Comparison of ENCODE assay signal across 8 cellular contexts in the genomic region with DNA sequence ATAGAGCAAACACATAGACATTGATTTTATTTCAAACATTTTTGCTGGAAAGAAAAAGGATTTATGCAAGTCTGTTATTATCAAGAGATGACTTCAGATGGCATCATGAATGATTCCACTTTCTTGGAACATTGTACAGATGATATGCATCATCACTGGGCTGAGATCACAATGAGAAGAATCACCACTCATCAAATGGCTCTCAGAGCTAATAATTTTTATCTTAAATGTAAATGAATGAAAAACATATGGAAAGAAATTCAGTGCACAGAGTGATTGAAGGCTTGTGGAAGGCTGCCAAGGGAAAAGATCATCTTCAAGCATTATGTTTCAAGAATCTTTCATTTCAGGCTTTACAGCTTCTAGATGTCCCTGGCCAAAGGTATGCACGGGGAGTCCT.
"Had no signal": no experiment of that assay in that cellular context is flagged by ENCODE, and none has a peak within 500 bp of the region (broad histone marks: within the 10 kb centered on the region; RNA-seq: fewer than 3 reads in every experiment).

No MANE protein-coding gene starts in this region.

- H3K4me3 Mint-ChIP-seq: GM23338, H9 had no signal

- H3K4me2 ChIP-seq: GM23338 had no signal

- H3K4me1 Mint-ChIP-seq: GM23338, H9 had no signal

- DNase-seq: H9, HCEC 1CT, IMR-90 had no signal

- H2AFZ ChIP-seq: GM23338 had no signal

- FAIRE-seq: H1, H54, HTR-8/SVneo, K562 had no signal

- H3K4me3 ChIP-seq: GM23338, K562 had no signal

- H3K9me3 Mint-ChIP-seq: GM23338, H9 had no signal

- H3K27ac Mint-ChIP-seq: GM23338, H9 had no signal

- ATAC-seq: GM23338, K562 had no signal
